15 cellular contexts compared by ENCODE assay signal in genomic region chr20:53154540-53154939, GRCh38.
DNase-seq lines count a peak whose midpoint lies in the region; ATAC-seq, FAIRE-seq and TF ChIP-seq lines count a peak whose summit lies in the region.
"Had no signal": no experiment of that assay in that cellular context is flagged by ENCODE, and none has a peak within 500 bp of the region (broad histone marks: within the 10 kb centered on the region; RNA-seq: fewer than 3 reads in every experiment).

No MANE protein-coding gene starts in this region.

- FAIRE-seq in urothelium cell line (lab: Jason Lieb, UNC): no peak
- FAIRE-seq: RCC 7860 had no signal

- no peak overlapping the region for H3K4me3 Mint-ChIP-seq in activated T-helper 2 cell treated with anti-CD3 and anti-CD28 coated beads, Interferon-gamma antibody, Interleukin-2, Interleukin-4, amounts not matched to agents 10 μg/mL and 5 μg/mL and 100 μg/mL, durations not matched to agents 14 hours and 24 hours and 36 hours (ENCODE audit: low read depth)

- H3K36me3 Mint-ChIP-seq in activated T-helper 2 cell treated with anti-CD3 and anti-CD28 coated beads, Interferon-gamma antibody, Interleukin-2, Interleukin-4, amounts not matched to agents 10 μg/mL and 5 μg/mL and 100 μg/mL, durations not matched to agents 14 hours and 24 hours and 36 hours (ENCODE audit: low read depth): peaks cover 10% of the 10 kb centered on the region

- H3K27ac Mint-ChIP-seq in activated T-helper 2 cell treated with anti-CD3 and anti-CD28 coated beads, Interferon-gamma antibody, Interleukin-2, Interleukin-4, amounts not matched to agents 10 μg/mL and 5 μg/mL and 100 μg/mL, durations not matched to agents 14 hours and 24 hours and 36 hours: peak overlapping the region; percentile 33

- no peaks in the 10 kb centered on the region for H3K27me3 Mint-ChIP-seq in activated T-helper 2 cell treated with anti-CD3 and anti-CD28 coated beads, Interferon-gamma antibody, Interleukin-2, Interleukin-4, amounts not matched to agents 10 μg/mL and 5 μg/mL and 100 μg/mL, durations not matched to agents 14 hours and 24 hours and 36 hours (ENCODE audit: low read depth)

- H3K4me3 ChIP-seq in AG10803 (ENCODE audit: low read length): no peak overlapping the region
- H3K4me3 ChIP-seq: esophagus squamous epithelium, MG63 had no signal

- peak; percentile 6 for DNase-seq in AG10803 (ENCODE audit: low read depth)
- DNase-seq in activated T-helper 2 cell treated with anti-CD3 and anti-CD28 coated beads, Interferon-gamma antibody, Interleukin-2, Interleukin-4, amounts not matched to agents 10 μg/mL and 5 μg/mL and 100 μg/mL, durations not matched to agents 14 hours and 24 hours and 36 hours (ENCODE audit: low spot score): no peak
- DNase-seq in urothelium cell line (ENCODE audit: low spot score): no peak
- DNase-seq in activated gamma-delta T cell (lab: John Stamatoyannopoulos, UW): no peak
- DNase-seq in DMS53 treated with DMSO at 0.1 percent for 48 hours (lab: John Stamatoyannopoulos, UW; ENCODE audit: unreplicated experiment): no peak
- DNase-seq: C1 segment of cervical spinal cord; esophagus squamous epithelium; MG63; naive B cell; stimulated activated CD4-positive, alpha-beta T cell treated with anti-CD3 and anti-CD28 coated beads, Interleukin-4, amount 100 ng/mL, for 4 hours had no signal

- intact Hi-C loops in activated T-helper 2 cell treated with anti-CD3 and anti-CD28 coated beads, Interferon-gamma antibody, Interleukin-2, Interleukin-4, amounts not matched to agents 10 μg/mL and 5 μg/mL and 100 μg/mL, durations not matched to agents 14 hours and 24 hours and 36 hours (cut with micrococcal nuclease): loop anchor here (1.0 to 10.0 kb wide), 3 partner anchors 8 to 850 kb away; no protein-coding TSS in a partner anchor

- H3K9me3 Mint-ChIP-seq in activated T-helper 2 cell treated with anti-CD3 and anti-CD28 coated beads, Interferon-gamma antibody, Interleukin-2, Interleukin-4, amounts not matched to agents 10 μg/mL and 5 μg/mL and 100 μg/mL, durations not matched to agents 14 hours and 24 hours and 36 hours: peaks cover 8% of the 10 kb centered on the region

- H3K4me1 Mint-ChIP-seq in activated T-helper 2 cell treated with anti-CD3 and anti-CD28 coated beads, Interferon-gamma antibody, Interleukin-2, Interleukin-4, amounts not matched to agents 10 μg/mL and 5 μg/mL and 100 μg/mL, durations not matched to agents 14 hours and 24 hours and 36 hours (ENCODE audit: low read depth): peaks cover 31% of the 10 kb centered on the region

- no peak for TF ChIP-seq CTCF in AG10803 (conservative IDR thresholded peaks at IDR 0.05; ENCODE audit: low read length)

- ATAC-seq in GM18519 (IDR thresholded peaks at IDR 0.05; ENCODE audit: low FRiP score, unreplicated experiment) (peak; percentile 69), HG03196 (IDR thresholded peaks at IDR 0.05; ENCODE audit: unreplicated experiment) (peak; percentile 48), GM21717 (IDR thresholded peaks at IDR 0.05; ENCODE audit: unreplicated experiment) (no peak)
- ATAC-seq: HCT116 had no signal
